In the genomic region with DNA sequence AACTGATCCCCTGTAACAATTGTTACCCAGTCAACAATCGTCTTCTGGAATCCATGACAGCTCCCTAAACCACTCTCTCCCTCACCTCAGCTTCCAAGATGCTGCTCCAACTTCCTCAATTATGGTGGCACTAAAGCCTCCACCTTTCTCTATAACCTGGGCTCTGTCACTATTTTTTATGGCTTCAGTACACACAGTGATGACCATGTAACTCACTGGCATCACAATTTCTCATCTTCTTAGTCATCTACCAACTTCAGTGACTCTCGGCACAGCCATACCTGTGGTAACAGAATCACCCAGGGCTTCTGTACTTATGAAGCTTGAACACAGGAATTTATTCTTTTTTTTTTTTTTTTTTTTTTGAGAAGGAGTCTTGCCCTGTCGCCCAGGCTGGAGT, we compare ENCODE assay signal across 24 cellular contexts. TPM values are rescaled to one million over a fixed set of nuclear protein-coding genes. Genes with fewer than 3 reads are reported as not detected.
"Had no signal": no experiment of that assay in that cellular context is flagged by ENCODE, and none has a peak within 500 bp of the region (broad histone marks: within the 10 kb centered on the region; RNA-seq: fewer than 3 reads in every experiment).

No MANE protein-coding gene starts in this region.

- DNase-seq: colonic mucosa; cortex of kidney; effector CD8-positive, alpha-beta T cell; effector memory CD8-positive, alpha-beta T cell; endodermal cell; erythroblast; esophagus squamous epithelium; foreskin fibroblast; foreskin melanocyte; gastrocnemius medialis; glutamatergic neuron; head of caudate nucleus; heart right ventricle; hippocampal formation; left lung; left ventricle myocardium superior; mammary epithelial cell; mesendoderm; midbrain; naive B cell had no signal

- H3K9me3 ChIP-seq: colonic mucosa, esophagus squamous epithelium, gastrocnemius medialis, heart right ventricle, left lung had no signal

- H3K4me1 ChIP-seq: colonic mucosa, esophagus squamous epithelium, gastrocnemius medialis, heart right ventricle, left lung had no signal

- H3K4me3 ChIP-seq: colonic mucosa, esophagus squamous epithelium, gastrocnemius medialis, heart right ventricle, left lung, lung had no signal

- H3K27ac ChIP-seq: colonic mucosa, epithelial cell of prostate, esophagus squamous epithelium, gastrocnemius medialis, heart right ventricle, left lung had no signal

- H3K27me3 ChIP-seq: colonic mucosa, esophagus squamous epithelium, gastrocnemius medialis, left lung had no signal

- ATAC-seq: effector memory CD8-positive, alpha-beta T cell; esophagus mucosa; gastrocnemius medialis; heart right ventricle; left lung; left ventricle myocardium superior had no signal

- H3K36me3 ChIP-seq: colonic mucosa, esophagus squamous epithelium, gastrocnemius medialis, heart right ventricle, left lung had no signal

RNA-seq across cellular contexts. Expression of a gene that starts 32.0 kb away (rescaled TPM):
- total RNA-seq: mononuclear cell had no signal
